Comparison of ENCODE assay signal across 17 cellular contexts in the genomic region with DNA sequence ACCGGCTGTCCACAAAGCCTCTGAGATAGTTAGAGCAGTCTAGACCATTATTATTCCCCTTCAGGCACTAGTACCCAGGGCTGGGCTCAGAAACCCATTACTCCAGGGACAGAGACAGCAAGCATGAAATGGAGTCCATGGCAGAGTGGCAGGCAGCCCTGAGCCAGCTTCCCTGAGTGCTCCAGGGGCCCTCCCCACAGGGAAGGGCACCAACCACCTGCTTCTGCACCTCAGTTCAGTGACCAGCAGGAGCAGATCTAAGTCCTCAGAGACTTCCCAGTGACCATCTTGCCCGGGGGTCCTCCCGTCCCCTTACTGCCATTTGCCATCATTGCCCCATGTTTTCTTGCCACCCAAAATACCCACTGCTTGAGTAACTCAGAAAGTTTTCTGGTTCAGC.
DNase-seq lines count a peak whose midpoint lies in the region; ATAC-seq and TF ChIP-seq lines count a peak whose summit lies in the region.
"Had no signal": no experiment of that assay in that cellular context is flagged by ENCODE, and none has a peak within 500 bp of the region (broad histone marks: within the 10 kb centered on the region; RNA-seq: fewer than 3 reads in every experiment).

No MANE protein-coding gene starts in this region.

- H3K4me1 Mint-ChIP-seq in stimulated activated memory B cell treated with anti-CD40 and anti-IgM and Interleukin-4, amounts not matched to agents 10 μg/mL and 1 μg/mL and 100 μg/mL, for 72 hours = peaks cover 43% of the 10 kb centered on the region

- DNase-seq in left ventricle myocardium inferior = no peak
- DNase-seq in Right ventricle myocardium inferior (ENCODE audit: missing footprints) = no peak
- no peak for DNase-seq in lung (ENCODE audit: low spot score)
- DNase-seq in DMS153 treated with DMSO at 0.1 percent for 48 hours (lab: John Stamatoyannopoulos, UW; ENCODE audit: unreplicated experiment) = no peak
- no peak for DNase-seq in T1000 (lab: John Stamatoyannopoulos, UW)
- DNase-seq: CD8-positive, alpha-beta memory T cell; GDM1; MV-4-11; NCI-H1417; NCI-H1930; NCI-H2171; NK-92 treated with Interleukin-12 subunit alpha and Interleukin-12 subunit beta, amount 100 ng/mL, for 24 hours had no signal

- H3K27me3 Mint-ChIP-seq in stimulated activated memory B cell treated with anti-CD40 and anti-IgM and Interleukin-4, amounts not matched to agents 10 μg/mL and 1 μg/mL and 100 μg/mL, for 72 hours = no peaks in the 10 kb centered on the region
- H3K27me3 Mint-ChIP-seq: CD8-positive, alpha-beta memory T cell had no signal

- H3K27ac ChIP-seq in left ventricle myocardium inferior (replicated peaks) (peak overlapping the region; percentile 95), lung (ENCODE audit: low read depth in 1 of 2, low read length in 1 of 2) (peak overlapping the region; percentile 86 to 89)

- H3K36me3 Mint-ChIP-seq in stimulated activated memory B cell treated with anti-CD40 and anti-IgM and Interleukin-4, amounts not matched to agents 10 μg/mL and 1 μg/mL and 100 μg/mL, for 72 hours = peaks cover 16% of the 10 kb centered on the region

- no peaks in the 10 kb centered on the region for H3K9me3 ChIP-seq in left ventricle myocardium inferior (replicated peaks)
- no peaks in the 10 kb centered on the region for H3K9me3 ChIP-seq in lung (ENCODE audit: control insufficient read depth in 2 of 2, insufficient read depth in 1 of 2, low read length in 1 of 2)
- H3K9me3 ChIP-seq: BLaER1 treated with 17β-estradiol and CSF1 and Interleukin-3, amounts not matched to agents 10 nM and 100 nM had no signal

- ATAC-seq in Right ventricle myocardium inferior = no peak
- ATAC-seq in lung (ENCODE audit: insufficient read depth, low FRiP score) = no peak
- ATAC-seq in stimulated activated memory B cell treated with anti-CD40 and anti-IgM and Interleukin-4, amounts not matched to agents 10 μg/mL and 1 μg/mL and 100 μg/mL, for 72 hours = no peak
- no peak for ATAC-seq in GM21529 (IDR thresholded peaks at IDR 0.05; ENCODE audit: unreplicated experiment)
- ATAC-seq: GM12878, K562 had no signal

- no peaks in the 10 kb centered on the region for H3K9me3 Mint-ChIP-seq in stimulated activated memory B cell treated with anti-CD40 and anti-IgM and Interleukin-4, amounts not matched to agents 10 μg/mL and 1 μg/mL and 100 μg/mL, for 72 hours
- H3K9me3 Mint-ChIP-seq: CD8-positive, alpha-beta memory T cell had no signal

- intact Hi-C loops in left ventricle myocardium inferior (cut with micrococcal nuclease) = no loop called here
- intact Hi-C loops in Right ventricle myocardium inferior (cut with DNase I) = loop anchor here (2.0 kb wide), 2 partner anchors 30 to 60 kb away; no protein-coding TSS in a partner anchor

- peaks cover 84% of the 10 kb centered on the region for H3K4me1 ChIP-seq in left ventricle myocardium inferior
- peaks cover 15 to 26% of the 10 kb centered on the region in 2 donors for H3K4me1 ChIP-seq in lung (ENCODE audit: control insufficient read depth in 2 of 2, insufficient read depth in 2 of 2, low read length in 2 of 2)

- TF ChIP-seq CTCF in left ventricle myocardium inferior (IDR thresholded peaks at IDR 0.05; ENCODE audit: borderline replicate concordance) (no peak), lung (IDR thresholded peaks at IDR 0.05; ENCODE audit: control extremely low read depth, extremely low read depth) (no peak)

- no peaks in the 10 kb centered on the region for H3K27me3 ChIP-seq in left ventricle myocardium inferior (ENCODE audit: low read depth)
- H3K27me3 ChIP-seq in lung (ENCODE audit: control insufficient read depth, insufficient read depth) = no peaks in the 10 kb centered on the region
- H3K27me3 ChIP-seq: BLaER1 treated with 17β-estradiol and CSF1 and Interleukin-3, amounts not matched to agents 10 nM and 100 nM had no signal

- WGBS in lung, 2 donors = 87 to 92% methylated on average over 3 of the region's 3 CpGs

- peak overlapping the region; percentile 90 for H3K27ac Mint-ChIP-seq in stimulated activated memory B cell treated with anti-CD40 and anti-IgM and Interleukin-4, amounts not matched to agents 10 μg/mL and 1 μg/mL and 100 μg/mL, for 72 hours

- H3K4me3 Mint-ChIP-seq in stimulated activated memory B cell treated with anti-CD40 and anti-IgM and Interleukin-4, amounts not matched to agents 10 μg/mL and 1 μg/mL and 100 μg/mL, for 72 hours = no peak overlapping the region
- H3K4me3 Mint-ChIP-seq: CD8-positive, alpha-beta memory T cell had no signal

- H3K36me3 ChIP-seq in left ventricle myocardium inferior (no peaks in the 10 kb centered on the region), lung (ENCODE audit: control insufficient read depth in 2 of 2, insufficient read depth in 2 of 2, low read length in 2 of 2) (peaks cover 0 to 5% of the 10 kb centered on the region in 2 donors)
- H3K36me3 ChIP-seq: BLaER1 treated with 17β-estradiol and CSF1 and Interleukin-3, amounts not matched to agents 10 nM and 100 nM had no signal

- no peak overlapping the region for H3K4me3 ChIP-seq in left ventricle myocardium inferior
- H3K4me3 ChIP-seq in lung = no peak overlapping the region
- H3K4me3 ChIP-seq: BLaER1 treated with 17β-estradiol and CSF1 and Interleukin-3, amounts not matched to agents 10 nM and 100 nM; GM12878; K562 had no signal
